ENCODE assay signal across 30 cellular contexts in the genomic region with DNA sequence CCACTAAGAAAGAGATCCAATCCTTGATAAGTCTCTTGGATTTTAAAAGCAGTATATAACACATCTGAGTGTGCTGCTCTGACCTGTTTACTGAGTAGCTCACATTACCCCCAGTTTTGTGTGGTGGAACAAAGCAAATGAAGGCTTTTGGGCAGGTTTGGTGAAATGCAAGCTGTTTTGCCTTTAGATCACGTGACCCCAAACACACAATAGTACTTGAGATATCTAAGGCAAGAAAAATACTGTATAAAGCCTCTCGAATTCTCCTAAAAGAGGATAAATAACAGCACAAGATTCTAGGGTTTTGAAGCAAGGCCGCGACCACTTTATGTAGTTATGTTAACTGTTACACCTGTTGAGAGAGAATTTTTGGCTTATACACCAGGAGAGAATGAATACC. TPM values are rescaled to one million over a fixed set of nuclear protein-coding genes. Genes with fewer than 3 reads are reported as not detected.
DNase-seq lines count a peak whose midpoint lies in the region; ATAC-seq, FAIRE-seq and TF ChIP-seq lines count a peak whose summit lies in the region.
"Had no signal": no experiment of that assay in that cellular context is flagged by ENCODE, and none has a peak within 500 bp of the region (broad histone marks: within the 10 kb centered on the region; RNA-seq: fewer than 3 reads in every experiment).

No MANE protein-coding gene starts in this region.

- intact Hi-C loops in MCF 10A (cut with micrococcal nuclease), result no loop called here
- intact Hi-C loops in breast epithelium (cut with DNase I; ENCODE audit: low total_unique reads), result no loop called here

- H3K36me3 ChIP-seq in breast epithelium (no peaks in the 10 kb centered on the region), SJSA1 (no peaks in the 10 kb centered on the region), keratinocyte (ENCODE audit: control insufficient read depth in 2 of 2, extremely low read depth in 1 of 2, insufficient read depth in 2 of 2, low read length in 2 of 2) (no peaks in the 10 kb centered on the region), skeletal muscle satellite cell (ENCODE audit: insufficient read depth, low read length) (no peaks in the 10 kb centered on the region)
- H3K36me3 ChIP-seq: BLaER1, Peyer's patch had no signal

- no peaks in the 10 kb centered on the region for H3K9me3 ChIP-seq in breast epithelium
- H3K9me3 ChIP-seq in SJSA1 (replicated peaks), result no peaks in the 10 kb centered on the region
- H3K9me3 ChIP-seq in keratinocyte (ENCODE audit: control insufficient read depth, low read depth, low read length), result no peaks in the 10 kb centered on the region
- H3K9me3 ChIP-seq in skeletal muscle satellite cell (replicated peaks; ENCODE audit: low read length), result no peaks in the 10 kb centered on the region
- H3K9me3 ChIP-seq: BLaER1, Peyer's patch, SK-N-SH had no signal

- DNase-seq in MCF 10A (ENCODE audit: unreplicated experiment) (no peak), breast epithelium (ENCODE audit: low spot score in 2 of 2) (no peak), SJSA1 (ENCODE audit: low read depth in 1 of 2, low spot score in 2 of 2) (no peak), keratinocyte (ENCODE audit: low read depth, low spot score) (no peak), omental fat pad (ENCODE audit: low spot score) (no peak)
- DNase-seq in stimulated activated CD4-positive, alpha-beta T cell treated with anti-CD3 and anti-CD28 coated beads, Interleukin-2, amount 100 ng/mL, for 48 hours, result no peak
- DNase-seq: 8988T; CD4-positive, CD25-positive, alpha-beta regulatory T cell; DMS153; DND-41; H9; KG1; NCI-H1048; NCI-H1417 treated with DMSO at 0.1 percent for 48 hours; NCI-H1694 treated with DMSO at 0.1 percent for 48 hours; NCI-H2081; NCI-H2227 treated with DMSO at 0.1 percent for 48 hours; NCI-H526 treated with DMSO at 0.1 percent for 48 hours; Peyer's patch; SIG-M5; SK-N-SH; SW 1271 had no signal

- peaks cover 17% of the 10 kb centered on the region for H3K4me1 Mint-ChIP-seq in MCF 10A (ENCODE audit: insufficient read depth, unreplicated experiment)
- H3K4me1 Mint-ChIP-seq: CD4-positive, CD25-positive, alpha-beta regulatory T cell; GM23338 had no signal

- no peaks in the 10 kb centered on the region for H3K36me3 Mint-ChIP-seq in MCF 10A (ENCODE audit: insufficient read depth, unreplicated experiment)
- H3K36me3 Mint-ChIP-seq: CD4-positive, CD25-positive, alpha-beta regulatory T cell had no signal

- H4K20me1 ChIP-seq in keratinocyte (ENCODE audit: control insufficient read depth, extremely low read depth, insufficient read depth, low read length), result no peaks in the 10 kb centered on the region
- H4K20me1 ChIP-seq: BLaER1 had no signal

- no peak overlapping the region for H3K4me2 ChIP-seq in keratinocyte (ENCODE audit: control insufficient read depth, extremely low read depth, insufficient read depth, low read depth, low read length)
- H3K4me2 ChIP-seq in skeletal muscle satellite cell (ENCODE audit: low read length), result no peak overlapping the region
- H3K4me2 ChIP-seq: BLaER1, GM23338, SK-N-SH had no signal

- no peaks in the 10 kb centered on the region for H3K9me1 ChIP-seq in keratinocyte (ENCODE audit: control insufficient read depth, extremely low read depth, insufficient read depth, low read length)

- no peak overlapping the region for H3K4me3 Mint-ChIP-seq in MCF 10A (ENCODE audit: unreplicated experiment)
- H3K4me3 Mint-ChIP-seq: CD4-positive, CD25-positive, alpha-beta regulatory T cell; GM23338; H9 had no signal

- H3K27ac ChIP-seq in breast epithelium (no peak overlapping the region), SJSA1 (peak overlapping the region; percentile 64; the same call in 1 of the 2 replicates), keratinocyte (ENCODE audit: control insufficient read depth, insufficient read depth, low read length) (no peak overlapping the region)
- H3K27ac ChIP-seq: BLaER1, Peyer's patch had no signal

- no peak for ATAC-seq in GM19351 (IDR thresholded peaks at IDR 0.05; ENCODE audit: unreplicated experiment)
- ATAC-seq in omental fat pad (ENCODE audit: low FRiP score), result no peak
- ATAC-seq: GM23338 had no signal

- no TSS peak for BruUV-seq in MCF 10A (replicated peaks; lab: Mats Ljungman, UMichigan)

- no peak for TF ChIP-seq POLR2A in breast epithelium (IDR thresholded peaks at IDR 0.05)

- H3K4me3 ChIP-seq in breast epithelium, result no peak overlapping the region
- H3K4me3 ChIP-seq in SJSA1, result no peak overlapping the region
- H3K4me3 ChIP-seq in keratinocyte (ENCODE audit: control insufficient read depth in 2 of 3, extremely low read depth in 1 of 3, insufficient read depth in 2 of 3, low read depth in 1 of 3, low read length in 3 of 3), result no peak overlapping the region
- H3K4me3 ChIP-seq in skeletal muscle satellite cell (ENCODE audit: low read length), result no peak overlapping the region
- H3K4me3 ChIP-seq: BLaER1, GM23338, Peyer's patch had no signal

- H2AFZ ChIP-seq in keratinocyte (ENCODE audit: control insufficient read depth, low read length), result no peak overlapping the region
- H2AFZ ChIP-seq: GM23338 had no signal

- FAIRE-seq in keratinocyte (lab: Jason Lieb, UNC), result peak; percentile 66
- FAIRE-seq: GM18507 had no signal

- POLR2A ChIA-PET in MCF 10A (lab: Yijun Ruan, JAX), result no interaction called here

- H3K9ac ChIP-seq in keratinocyte (ENCODE audit: control insufficient read depth, extremely low read depth, insufficient read depth, low read length), result no peak overlapping the region
- peak overlapping the region; percentile 28 for H3K9ac ChIP-seq in skeletal muscle satellite cell (ENCODE audit: low read depth, low read length)
- H3K9ac ChIP-seq: BLaER1, SK-N-SH had no signal

- no peaks in the 10 kb centered on the region for H3K79me2 ChIP-seq in keratinocyte (ENCODE audit: control insufficient read depth, insufficient read depth, low read length)

- H3K27me3 Mint-ChIP-seq in MCF 10A (ENCODE audit: insufficient read depth, unreplicated experiment), result no peaks in the 10 kb centered on the region
- H3K27me3 Mint-ChIP-seq: CD4-positive, CD25-positive, alpha-beta regulatory T cell had no signal

- H3K27me3 ChIP-seq in breast epithelium (no peaks in the 10 kb centered on the region), SJSA1 (replicated peaks) (no peaks in the 10 kb centered on the region), keratinocyte (ENCODE audit: control insufficient read depth, extremely low read depth, insufficient read depth, low read length) (no peaks in the 10 kb centered on the region), skeletal muscle satellite cell (ENCODE audit: control insufficient read depth, insufficient read depth, low read length) (no peaks in the 10 kb centered on the region)
- H3K27me3 ChIP-seq: BLaER1, Peyer's patch had no signal

- H3K9me3 Mint-ChIP-seq in MCF 10A (ENCODE audit: unreplicated experiment), result no peaks in the 10 kb centered on the region
- H3K9me3 Mint-ChIP-seq: GM23338, H9 had no signal

- TF ChIP-seq CTCF in MCF 10A (IDR thresholded peaks at IDR 0.05; ENCODE audit: unreplicated experiment), result no peak
- TF ChIP-seq CTCF in breast epithelium (IDR thresholded peaks at IDR 0.05), result no peak
- no peak for TF ChIP-seq CTCF in keratinocyte (optimal IDR thresholded peaks at IDR 0.05 in 1 of 3, IDR thresholded peaks at IDR 0.05 in 1 of 3, conservative IDR thresholded peaks at IDR 0.05 in 1 of 3; ENCODE audit: extremely low read depth in 1 of 3, insufficient read depth in 2 of 3, low read length in 3 of 3)
- no peak for TF ChIP-seq CTCF in omental fat pad (IDR thresholded peaks at IDR 0.05)

- dilution Hi-C loops in keratinocyte (cut with MboI; ENCODE audit: extremely low pct_ligation_motif_present, low sequenced_read_pairs), result no loop called here

- peak overlapping the region; percentile 71 for H3K27ac Mint-ChIP-seq in MCF 10A (ENCODE audit: low read depth, unreplicated experiment)
- H3K27ac Mint-ChIP-seq: CD4-positive, CD25-positive, alpha-beta regulatory T cell; GM23338; H9 had no signal

- H3K4me1 ChIP-seq in breast epithelium, result no peaks in the 10 kb centered on the region
- peaks cover 21% of the 10 kb centered on the region for H3K4me1 ChIP-seq in SJSA1 (replicated peaks)
- H3K4me1 ChIP-seq in keratinocyte (ENCODE audit: control insufficient read depth, extremely low read depth, insufficient read depth, low read length), result peaks cover 35% of the 10 kb centered on the region
- H3K4me1 ChIP-seq in skeletal muscle satellite cell (ENCODE audit: control insufficient read depth, insufficient read depth, low read length), result peaks cover 37% of the 10 kb centered on the region
- H3K4me1 ChIP-seq: BLaER1, Peyer's patch had no signal

- CTCF ChIA-PET in MCF 10A (lab: Yijun Ruan, JAX), result interaction anchor here (0.6 to 1.2 kb wide), 2 partner anchors 11 to 236 kb away, joined by 3 read pairs; no protein-coding TSS in a partner anchor

RNA-seq across cellular contexts. Expression of a gene that starts 49.3 kb away (rescaled TPM):
- total RNA-seq in MCF 10A (2022), result not detected in 2 replicates
- not detected for total RNA-seq in breast epithelium
- total RNA-seq in SJSA1 (2014; rRNA removed; shearing (Covaris generic)), result not detected in 2 replicates
- polyA plus RNA-seq in keratinocyte, result not detected in 3 replicates
- polyA plus RNA-seq in keratinocyte (2011; ENCODE audit: low read depth), result not detected
- polyA plus RNA-seq in keratinocyte (2011; cell fraction: cytosol; rRNA removed), result not detected in 2 replicates
- not detected in 2 replicates for polyA plus RNA-seq in keratinocyte (2011; cell fraction: nucleus; rRNA removed)
- polyA plus RNA-seq in keratinocyte (2012; ENCODE audit: low replicate concordance), result not detected in 2 replicates
- polyA minus RNA-seq in keratinocyte, result not detected in 3 replicates
- polyA minus RNA-seq in keratinocyte (2011; cell fraction: cytosol; rRNA and poly(A)+ RNA removed), result not detected
- not detected in 2 replicates for polyA minus RNA-seq in keratinocyte (2011; cell fraction: nucleus; rRNA and poly(A)+ RNA removed)
- total RNA-seq in skeletal muscle satellite cell (2012; rRNA removed), result not detected in 2 replicates
- not detected for total RNA-seq in omental fat pad
- total RNA-seq: CD4-positive, CD25-positive, alpha-beta regulatory T cell; GM23338; H9; HT-29; NCI-H460; Peyer's patch had no signal
- polyA plus RNA-seq: AG04450; CD4-positive, CD25-positive, alpha-beta regulatory T cell; GM23338; SK-N-SH had no signal
